1 cellular context compared by ENCODE assay signal in the genomic region with DNA sequence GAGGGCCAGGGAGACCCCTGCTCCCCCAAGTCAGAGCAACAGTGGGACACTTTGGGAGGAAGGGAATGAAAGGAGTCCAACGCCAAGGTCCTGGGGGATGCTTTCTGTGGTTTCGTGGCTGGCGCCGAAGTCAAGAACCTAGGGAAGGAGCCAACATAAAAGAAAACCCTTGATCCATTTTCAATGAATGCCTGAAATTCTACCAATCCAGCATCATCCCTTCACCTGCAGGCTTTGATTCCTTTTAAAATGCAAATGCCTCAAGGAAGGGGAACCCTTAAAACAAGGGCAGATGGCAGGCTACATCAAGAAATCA.
TF ChIP-seq lines count a peak whose summit lies in the region.

No MANE protein-coding gene starts in this region.

TF ChIP-seq in GM12878, 131 proteins besides CTCF, POLR2A, EP300 and RAD21 (continued from another document):
- no peak for TF ChIP-seq MYC (IDR thresholded peaks at IDR 0.05; ENCODE audit: insufficient read depth, insufficient read length, insufficient replicate concordance, low read length, severe bottlenecking)
- no peak for TF ChIP-seq HSF1 (IDR thresholded peaks at IDR 0.05; ENCODE audit: low read depth, low read length)
- TF ChIP-seq GATAD2B (conservative IDR thresholded peaks at IDR 0.05; ENCODE audit: low read depth): 0 out of 2 replicates have a peak, but pooled peaks have one; percentile 11
- TF ChIP-seq CEBPZ (IDR thresholded peaks at IDR 0.05; ENCODE audit: low read depth, low read length): no peak
- TF ChIP-seq, protein P1, sequence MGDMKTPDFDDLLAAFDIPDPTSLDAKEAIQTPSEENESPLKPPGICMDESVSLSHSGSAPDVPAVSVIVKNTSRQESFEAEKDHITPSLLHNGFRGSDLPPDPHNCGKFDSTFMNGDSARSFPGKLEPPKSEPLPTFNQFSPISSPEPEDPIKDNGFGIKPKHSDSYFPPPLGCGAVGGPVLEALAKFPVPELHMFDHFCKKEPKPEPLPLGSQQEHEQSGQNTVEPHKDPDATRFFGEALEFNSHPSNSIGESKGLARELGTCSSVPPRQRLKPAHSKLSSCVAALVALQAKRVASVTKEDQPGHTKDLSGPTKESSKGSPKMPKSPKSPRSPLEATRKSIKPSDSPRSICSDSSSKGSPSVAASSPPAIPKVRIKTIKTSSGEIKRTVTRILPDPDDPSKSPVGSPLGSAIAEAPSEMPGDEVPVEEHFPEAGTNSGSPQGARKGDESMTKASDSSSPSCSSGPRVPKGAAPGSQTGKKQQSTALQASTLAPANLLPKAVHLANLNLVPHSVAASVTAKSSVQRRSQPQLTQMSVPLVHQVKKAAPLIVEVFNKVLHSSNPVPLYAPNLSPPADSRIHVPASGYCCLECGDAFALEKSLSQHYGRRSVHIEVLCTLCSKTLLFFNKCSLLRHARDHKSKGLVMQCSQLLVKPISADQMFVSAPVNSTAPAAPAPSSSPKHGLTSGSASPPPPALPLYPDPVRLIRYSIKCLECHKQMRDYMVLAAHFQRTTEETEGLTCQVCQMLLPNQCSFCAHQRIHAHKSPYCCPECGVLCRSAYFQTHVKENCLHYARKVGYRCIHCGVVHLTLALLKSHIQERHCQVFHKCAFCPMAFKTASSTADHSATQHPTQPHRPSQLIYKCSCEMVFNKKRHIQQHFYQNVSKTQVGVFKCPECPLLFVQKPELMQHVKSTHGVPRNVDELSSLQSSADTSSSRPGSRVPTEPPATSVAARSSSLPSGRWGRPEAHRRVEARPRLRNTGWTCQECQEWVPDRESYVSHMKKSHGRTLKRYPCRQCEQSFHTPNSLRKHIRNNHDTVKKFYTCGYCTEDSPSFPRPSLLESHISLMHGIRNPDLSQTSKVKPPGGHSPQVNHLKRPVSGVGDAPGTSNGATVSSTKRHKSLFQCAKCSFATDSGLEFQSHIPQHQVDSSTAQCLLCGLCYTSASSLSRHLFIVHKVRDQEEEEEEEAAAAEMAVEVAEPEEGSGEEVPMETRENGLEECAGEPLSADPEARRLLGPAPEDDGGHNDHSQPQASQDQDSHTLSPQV (IDR thresholded peaks at IDR 0.05): no peak
